Comparison of ENCODE assay signal across 12 cellular contexts in genomic region chrX:68997911-68998310, GRCh38.
DNase-seq lines count a peak whose midpoint lies in the region; ATAC-seq and TF ChIP-seq lines count a peak whose summit lies in the region.
"Had no signal": no experiment of that assay in that cellular context is flagged by ENCODE, and none has a peak within 500 bp of the region (broad histone marks: within the 10 kb centered on the region; RNA-seq: fewer than 3 reads in every experiment).

No MANE protein-coding gene starts in this region.

- no peak overlapping the region for H3K27ac ChIP-seq in aorta (ENCODE audit: low read depth in 1 of 2, low read length in 2 of 2)
- no peak overlapping the region for H3K27ac ChIP-seq in smooth muscle cell (ENCODE audit: low read depth)
- H3K27ac ChIP-seq: 22Rv1 had no signal

- peaks cover 0 to 3% of the 10 kb centered on the region in 2 donors for H3K4me1 ChIP-seq in aorta (ENCODE audit: control insufficient read depth in 1 of 2, insufficient read depth in 2 of 2, low read length in 2 of 2)
- H3K4me1 ChIP-seq in smooth muscle cell (ENCODE audit: low read depth), result no peaks in the 10 kb centered on the region

- 1 to 9% methylated on average over 2 of the region's 2 CpGs for WGBS in aorta, 2 donors
- 50% methylated on average over 2 of the region's 2 CpGs for WGBS in smooth muscle cell (ENCODE audit: low lambda C conversion rate)

- H3K9me3 ChIP-seq in aorta (ENCODE audit: control insufficient read depth, low read length) (no peaks in the 10 kb centered on the region), smooth muscle cell (replicated peaks; ENCODE audit: low read depth) (no peaks in the 10 kb centered on the region)

- no peaks in the 10 kb centered on the region for H3F3A ChIP-seq in smooth muscle cell (ENCODE audit: low read depth)

- ATAC-seq in aorta (ENCODE audit: low FRiP score) (peak; percentile 55), HG02870 (IDR thresholded peaks at IDR 0.05; ENCODE audit: unreplicated experiment) (no peak)

- H2AFZ ChIP-seq in smooth muscle cell (ENCODE audit: low read depth), result no peak overlapping the region

- H3K27me3 ChIP-seq in aorta (ENCODE audit: control insufficient read depth in 1 of 2, insufficient read depth in 2 of 2, low read length in 1 of 2) (no peaks in the 10 kb centered on the region), smooth muscle cell (ENCODE audit: low read depth) (no peaks in the 10 kb centered on the region)

- H3K9ac ChIP-seq in smooth muscle cell (ENCODE audit: low read depth), result no peak overlapping the region

- no peaks in the 10 kb centered on the region for H3K36me3 ChIP-seq in aorta (ENCODE audit: control insufficient read depth in 1 of 2, insufficient read depth in 2 of 2, low read length in 1 of 2)
- H3K36me3 ChIP-seq in smooth muscle cell (ENCODE audit: low read depth), result no peaks in the 10 kb centered on the region

- H3K4me2 ChIP-seq in smooth muscle cell, result no peak overlapping the region

- H3K79me2 ChIP-seq in smooth muscle cell (ENCODE audit: low read depth), result no peaks in the 10 kb centered on the region

- DNase-seq in NCI-H2196 (lab: John Stamatoyannopoulos, UW; ENCODE audit: unreplicated experiment) (peak; percentile 0), NCI-H2196 treated with DMSO at 0.1 percent for 48 hours (lab: John Stamatoyannopoulos, UW; ENCODE audit: unreplicated experiment) (no peak), fibroblast of mammary gland (ENCODE audit: low read depth) (peak; percentile 77), medulla oblongata (ENCODE audit: extremely low spot score) (peak; percentile 13), aorta (peak in 1 of 2 donors; percentile 70), smooth muscle cell (lab: John Stamatoyannopoulos, UW; ENCODE audit: unreplicated experiment) (no peak), hippocampal formation (lab: John Stamatoyannopoulos, UW) (no peak)
- DNase-seq: central memory CD4-positive, alpha-beta T cell; NCI-H345; RPMI8226 had no signal

- no peak for TF ChIP-seq CTCF in fibroblast of mammary gland (conservative IDR thresholded peaks at IDR 0.05; ENCODE audit: control insufficient read depth, insufficient read depth, low read depth, low read length)
- no peak for TF ChIP-seq CTCF in smooth muscle cell (IDR thresholded peaks at IDR 0.05; ENCODE audit: borderline replicate concordance, insufficient read depth, poor library complexity, severe bottlenecking)

- intact Hi-C loops in aorta (cut with DNase I), result loop anchor here in 1 of 2 donors (10.0 kb wide), 3 partner anchors 63 to 163 kb away; no protein-coding TSS in a partner anchor

- H3K4me3 ChIP-seq in fibroblast of mammary gland (ENCODE audit: control insufficient read depth, low read depth, low read length), result no peak overlapping the region
- H3K4me3 ChIP-seq in aorta (ENCODE audit: low read length in 2 of 2), result no peak overlapping the region
- H3K4me3 ChIP-seq in smooth muscle cell, result no peak overlapping the region

- no peaks in the 10 kb centered on the region for H4K20me1 ChIP-seq in smooth muscle cell (ENCODE audit: low read depth)

Comparison
In these comparisons a context has a peak if more than half of its experiments do, and no peak if none do; other contexts are left out.
1. DNase-seq: peak in NCI-H2196 (single experiment), fibroblast of mammary gland (single experiment) and medulla oblongata (single experiment); none in NCI-H2196 treated with DMSO at 0.1 percent for 48 hours (single experiment), smooth muscle cell (single experiment) and hippocampal formation (0 of 2).